13 cellular contexts compared by ENCODE assay signal in genomic region chr11:14258177-14258935, GRCh38.
A peak's percentile ranks its signal among the peaks of the same experiment; 100 is the strongest.
DNase-seq lines count a peak whose midpoint lies in the region; ATAC-seq and TF ChIP-seq lines count a peak whose summit lies in the region.
"Had no signal": no experiment of that assay in that cellular context is flagged by ENCODE, and none has a peak within 500 bp of the region (broad histone marks: within the 10 kb centered on the region; RNA-seq: fewer than 3 reads in every experiment).

No MANE protein-coding gene starts in this region.

- no peak for DNase-seq in stimulated activated naive CD8-positive, alpha-beta T cell treated with anti-CD3 and anti-CD28 coated beads, Interleukin-15, Interleukin-2, amounts not matched to agents 100 U/mL and 50 U/mL, for 24 hours
- DNase-seq in stimulated activated naive CD8-positive, alpha-beta T cell treated with anti-CD3 and anti-CD28 coated beads, Interleukin-15, amount 100 ng/mL, for 72 hours = no peak
- peak; percentile 26 for DNase-seq in SW480 (ENCODE audit: low spot score)
- DNase-seq in hepatocyte (ENCODE audit: low spot score) = peak; percentile 82
- DNase-seq in NCI-H446 (lab: John Stamatoyannopoulos, UW) = no peak
- DNase-seq in Right ventricle myocardium superior = no peak
- DNase-seq: BE2C, islet precursor cell had no signal

- intact Hi-C loops in Right ventricle myocardium superior (cut with DNase I) = no loop called here

- no peaks in the 10 kb centered on the region for H3K27me3 Mint-ChIP-seq in stimulated activated naive CD8-positive, alpha-beta T cell treated with anti-CD3 and anti-CD28 coated beads, Interleukin-15, amount 100 ng/mL, for 72 hours

- H3K9me2 ChIP-seq in hepatocyte (replicated peaks; ENCODE audit: insufficient read depth) = no peaks in the 10 kb centered on the region

- H3K27ac Mint-ChIP-seq in stimulated activated naive CD8-positive, alpha-beta T cell treated with anti-CD3 and anti-CD28 coated beads, Interleukin-15, amount 100 ng/mL, for 72 hours = peak overlapping the region in 1 of 2 donors; percentile 61

- H3K27ac ChIP-seq in hepatocyte = peak overlapping the region; percentile 32
- H3K27ac ChIP-seq: KMS-11, parathyroid adenoma, vagina had no signal

- H3K9me3 ChIP-seq in hepatocyte (ENCODE audit: low read depth) = no peaks in the 10 kb centered on the region
- H3K9me3 ChIP-seq: BE2C, vagina had no signal

- no peak overlapping the region for H3K4me3 Mint-ChIP-seq in stimulated activated naive CD8-positive, alpha-beta T cell treated with anti-CD3 and anti-CD28 coated beads, Interleukin-15, amount 100 ng/mL, for 72 hours

- H3K4me3 ChIP-seq in hepatocyte = no peak overlapping the region
- H3K4me3 ChIP-seq: vagina had no signal

- H3K27me3 ChIP-seq in hepatocyte = no peaks in the 10 kb centered on the region
- H3K27me3 ChIP-seq: vagina had no signal

- no peaks in the 10 kb centered on the region for H3K79me2 ChIP-seq in hepatocyte
- H3K79me2 ChIP-seq: parathyroid adenoma had no signal

- peaks cover 0 to 2% of the 10 kb centered on the region in 2 donors for H3K9me3 Mint-ChIP-seq in stimulated activated naive CD8-positive, alpha-beta T cell treated with anti-CD3 and anti-CD28 coated beads, Interleukin-15, amount 100 ng/mL, for 72 hours

- TF ChIP-seq CTCF in hepatocyte (IDR thresholded peaks at IDR 0.05; ENCODE audit: poor library complexity) = no peak

- H3K4me2 ChIP-seq in hepatocyte = peak overlapping the region; percentile 30
- H3K4me2 ChIP-seq: KMS-11 had no signal

- H2AFZ ChIP-seq in hepatocyte = no peak overlapping the region
- H2AFZ ChIP-seq: parathyroid adenoma had no signal

- no peaks in the 10 kb centered on the region for H3K4me1 Mint-ChIP-seq in stimulated activated naive CD8-positive, alpha-beta T cell treated with anti-CD3 and anti-CD28 coated beads, Interleukin-15, amount 100 ng/mL, for 72 hours

- 24% methylated on average over 6 of the region's 6 CpGs for WGBS in hepatocyte (ENCODE audit: low lambda C conversion rate, missing lambda C conversion rate)

- peak; percentile 50 for ATAC-seq in stimulated activated naive CD8-positive, alpha-beta T cell treated with anti-CD3 and anti-CD28 coated beads, Interleukin-15, Interleukin-2, amounts not matched to agents 100 U/mL and 50 U/mL, for 24 hours
- no peak for ATAC-seq in stimulated activated naive CD8-positive, alpha-beta T cell treated with anti-CD3 and anti-CD28 coated beads, Interleukin-15, amount 100 ng/mL, for 72 hours
- no peak for ATAC-seq in GM21786 (IDR thresholded peaks at IDR 0.05; ENCODE audit: unreplicated experiment)
- ATAC-seq in GM18867 (IDR thresholded peaks at IDR 0.05; ENCODE audit: unreplicated experiment) = no peak
- ATAC-seq in Right ventricle myocardium superior (ENCODE audit: poor library complexity) = no peak

- no peaks in the 10 kb centered on the region for H4K20me1 ChIP-seq in hepatocyte (ENCODE audit: insufficient read depth, poor library complexity, severe bottlenecking)

- peaks cover 21% of the 10 kb centered on the region for H3K4me1 ChIP-seq in hepatocyte (ENCODE audit: insufficient read depth)
- H3K4me1 ChIP-seq: BE2C, parathyroid adenoma, vagina had no signal

- H3K36me3 ChIP-seq in hepatocyte (replicated peaks; ENCODE audit: insufficient read depth, low read depth) = no peaks in the 10 kb centered on the region
- H3K36me3 ChIP-seq: BE2C, vagina had no signal

Comparison
In these comparisons a context has a peak if more than half of its experiments do, and no peak if none do; other contexts are left out.
1. DNase-seq: peak in SW480 (single experiment) and hepatocyte (single experiment); none in stimulated activated naive CD8-positive, alpha-beta T cell treated with anti-CD3 and anti-CD28 coated beads, Interleukin-15, Interleukin-2, amounts not matched to agents 100 U/mL and 50 U/mL, for 24 hours (single experiment), stimulated activated naive CD8-positive, alpha-beta T cell treated with anti-CD3 and anti-CD28 coated beads, Interleukin-15, amount 100 ng/mL, for 72 hours (0 of 2), NCI-H446 (0 of 2) and Right ventricle myocardium superior (single experiment).